In the genomic region with DNA sequence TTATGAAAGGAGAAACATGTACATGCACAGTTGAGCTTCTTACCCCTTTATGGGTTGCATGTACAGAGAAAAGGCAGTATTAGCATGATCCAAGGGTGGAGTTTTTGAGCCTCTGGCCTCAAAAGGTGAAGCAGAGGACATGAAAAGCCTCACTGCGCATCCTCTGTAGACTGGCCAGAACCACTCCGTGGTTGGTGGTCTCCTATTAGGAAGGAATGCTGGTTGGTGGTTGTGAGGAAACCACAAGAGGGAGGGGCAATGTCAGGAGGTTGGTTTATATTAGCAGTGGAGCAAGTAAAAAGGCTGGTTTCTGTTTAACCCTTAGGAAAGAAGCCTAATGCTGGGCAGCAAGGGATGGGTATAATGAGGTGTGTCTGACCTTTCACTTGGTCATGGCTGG, we compare ENCODE assay signal across 20 cellular contexts. TPM values are rescaled to one million over a fixed set of nuclear protein-coding genes. Genes with fewer than 3 reads are reported as not detected.
A peak's percentile ranks its signal among the peaks of the same experiment; 100 is the strongest.
DNase-seq lines count a peak whose midpoint lies in the region; TF ChIP-seq lines count a peak whose summit lies in the region.
"Had no signal": no experiment of that assay in that cellular context is flagged by ENCODE, and none has a peak within 500 bp of the region (broad histone marks: within the 10 kb centered on the region; RNA-seq: fewer than 3 reads in every experiment).

No MANE protein-coding gene starts in this region.

- DNase-seq in activated CD4-positive, alpha-beta T cell treated with anti-CD3 and anti-CD28 coated beads, Interleukin-2, amount 10 ng/mL, durations not matched to agents 24 days and 14 days: peak; percentile 54
- no peak for DNase-seq in activated CD4-positive, alpha-beta T cell treated with anti-CD3 and anti-CD28 coated beads, Interleukin-2, amount 50 U/mL, for 48 hours
- DNase-seq in MV-4-11 (lab: John Stamatoyannopoulos, UW) (peak; percentile 33), astrocyte of the cerebellum (ENCODE audit: low read depth) (peak; percentile 49), myocyte (ENCODE audit: low read depth) (peak; percentile 71), epidermal melanocyte (ENCODE audit: insufficient read length, low spot score) (no peak), CD1c-positive myeloid dendritic cell (ENCODE audit: extremely low spot score) (no peak), H7 (no peak)
- DNase-seq: Calu3; GF-D8; hypothalamus; NCI-H146; NCI-H446; psoas muscle; stimulated activated CD4-positive, alpha-beta T cell treated with anti-CD3 and anti-CD28 coated beads, Interleukin-4, amount 100 ng/mL, for 4 hours; SW 1271 had no signal

- H3K36me3 ChIP-seq in H7 (replicated peaks; ENCODE audit: control insufficient read depth, insufficient read depth, low read length): no peaks in the 10 kb centered on the region
- H3K36me3 ChIP-seq: thoracic aorta had no signal

- intact Hi-C loops in activated CD4-positive, alpha-beta T cell treated with anti-CD3 and anti-CD28 coated beads, Interleukin-2, amount 10 ng/mL, durations not matched to agents 24 days and 14 days (cut with micrococcal nuclease): no loop called here

- no peaks in the 10 kb centered on the region; the same call in 1 of the 2 replicates for H3K27me3 ChIP-seq in H7 (ENCODE audit: control insufficient read depth, insufficient read depth, low read length)
- H3K27me3 ChIP-seq: neural progenitor cell had no signal

- no peak for TF ChIP-seq CTCF in astrocyte of the cerebellum (IDR thresholded peaks at IDR 0.05; ENCODE audit: low read depth, low read length, missing control alignments)

- H3K9me3 Mint-ChIP-seq in activated CD4-positive, alpha-beta T cell treated with anti-CD3 and anti-CD28 coated beads, Interleukin-2, amount 10 ng/mL, durations not matched to agents 24 days and 14 days: no peaks in the 10 kb centered on the region
- H3K9me3 Mint-ChIP-seq: neural progenitor cell had no signal

- H3K4me1 Mint-ChIP-seq in activated CD4-positive, alpha-beta T cell treated with anti-CD3 and anti-CD28 coated beads, Interleukin-2, amount 10 ng/mL, durations not matched to agents 24 days and 14 days: peaks cover 22% of the 10 kb centered on the region
- H3K4me1 Mint-ChIP-seq: mesothelial cell of epicardium had no signal

- H3K4me3 Mint-ChIP-seq in activated CD4-positive, alpha-beta T cell treated with anti-CD3 and anti-CD28 coated beads, Interleukin-2, amount 10 ng/mL, durations not matched to agents 24 days and 14 days: no peak overlapping the region
- H3K4me3 Mint-ChIP-seq: B cell, mesothelial cell of epicardium, neural progenitor cell had no signal

- no peaks in the 10 kb centered on the region for H3K36me3 Mint-ChIP-seq in activated CD4-positive, alpha-beta T cell treated with anti-CD3 and anti-CD28 coated beads, Interleukin-2, amount 10 ng/mL, durations not matched to agents 24 days and 14 days (ENCODE audit: low read depth)
- H3K36me3 Mint-ChIP-seq: mesothelial cell of epicardium had no signal

- no peaks in the 10 kb centered on the region for H3K27me3 Mint-ChIP-seq in activated CD4-positive, alpha-beta T cell treated with anti-CD3 and anti-CD28 coated beads, Interleukin-2, amount 10 ng/mL, durations not matched to agents 24 days and 14 days
- H3K27me3 Mint-ChIP-seq: B cell had no signal

- in situ Hi-C loops in astrocyte of the cerebellum (cut with HindIII; ENCODE audit: low sequenced_read_pairs): no loop called here

- no peak overlapping the region for H3K4me3 ChIP-seq in astrocyte of the cerebellum (ENCODE audit: low read depth, low read length)
- no peak overlapping the region for H3K4me3 ChIP-seq in H7 (ENCODE audit: insufficient read depth, low read depth, low read length)
- H3K4me3 ChIP-seq: neural progenitor cell, psoas muscle, thoracic aorta had no signal

- no peak overlapping the region for H3K27ac Mint-ChIP-seq in activated CD4-positive, alpha-beta T cell treated with anti-CD3 and anti-CD28 coated beads, Interleukin-2, amount 10 ng/mL, durations not matched to agents 24 days and 14 days
- H3K27ac Mint-ChIP-seq: B cell, mesothelial cell of epicardium, neural progenitor cell had no signal

RNA-seq across cellular contexts. Expression of a gene that starts 37.5 kb away (rescaled TPM):
- 10.7 and 11.1 TPM in 2 replicates for total RNA-seq in activated CD4-positive, alpha-beta T cell treated with anti-CD3 and anti-CD28 coated beads, Interleukin-2, amount 10 ng/mL, durations not matched to agents 24 days and 14 days
- 20.4 and 31.6 TPM in 2 replicates for total RNA-seq in myocyte
- polyA plus RNA-seq in myocyte (2012): 13.2 TPM
- total RNA-seq in H7 (2014; rRNA removed; shearing (Covaris generic)): 14.2 and 26.9 TPM in 2 replicates

Comparison
In these comparisons a context has a peak if more than half of its experiments do, and no peak if none do; other contexts are left out.
1. DNase-seq: peak in activated CD4-positive, alpha-beta T cell treated with anti-CD3 and anti-CD28 coated beads, Interleukin-2, amount 10 ng/mL, durations not matched to agents 24 days and 14 days (single experiment), MV-4-11 (single experiment), astrocyte of the cerebellum (single experiment) and myocyte (single experiment); none in activated CD4-positive, alpha-beta T cell treated with anti-CD3 and anti-CD28 coated beads, Interleukin-2, amount 50 U/mL, for 48 hours (0 of 2), epidermal melanocyte (single experiment), CD1c-positive myeloid dendritic cell (single experiment) and H7 (single experiment).